30 cellular contexts compared by ENCODE assay signal in the genomic region with DNA sequence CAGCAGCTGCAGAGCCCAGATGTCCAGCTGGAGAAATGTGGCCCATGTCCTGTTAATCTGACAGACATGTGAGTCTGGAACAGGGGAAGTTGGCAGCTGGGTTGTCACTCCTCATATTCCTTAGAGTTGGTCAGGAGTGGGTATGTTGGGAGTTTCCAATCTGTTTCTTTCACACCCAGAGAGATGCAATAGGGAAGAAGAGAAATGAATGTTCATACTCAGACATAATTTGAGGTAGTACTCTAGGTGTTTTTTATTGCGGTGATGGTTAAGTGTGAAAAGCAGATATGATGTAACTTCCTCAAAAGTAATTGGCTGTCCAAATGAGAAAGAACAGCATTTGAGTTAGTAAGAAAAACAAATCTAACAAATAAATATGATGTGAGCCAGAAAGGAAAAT.
"Had no signal": no experiment of that assay in that cellular context is flagged by ENCODE, and none has a peak within 500 bp of the region (broad histone marks: within the 10 kb centered on the region; RNA-seq: fewer than 3 reads in every experiment).

No MANE protein-coding gene starts in this region.

- H3K36me3 Mint-ChIP-seq: activated CD8-positive, alpha-beta memory T cell treated with anti-CD3 and anti-CD28 coated beads, Interleukin-2, amount 10 ng/mL, durations not matched to agents 7 days and 5 days; activated naive CD4-positive, alpha-beta T cell treated with anti-CD3 and anti-CD28 coated beads, Interleukin-2, amount 50 U/mL, for 24 hours; immature natural killer cell; mesothelial cell of epicardium; naive thymus-derived CD4-positive, alpha-beta T cell; stimulated activated naive B cell treated with anti-CD40 and anti-IgM and Interleukin-4, amounts not matched to agents 10 μg/mL and 1 μg/mL and 100 μg/mL, for 72 hours had no signal

- H3K4me1 Mint-ChIP-seq: activated B cell treated with CpG ODN at 0.5 μM for 24 hours; activated CD8-positive, alpha-beta memory T cell treated with anti-CD3 and anti-CD28 coated beads, Interleukin-2, amount 10 ng/mL, durations not matched to agents 7 days and 5 days; activated naive CD4-positive, alpha-beta T cell treated with anti-CD3 and anti-CD28 coated beads, Interleukin-2, amount 50 U/mL, for 24 hours; activated naive CD8-positive, alpha-beta T cell treated with anti-CD3 and anti-CD28 coated beads, Interleukin-2, amount 50 U/mL, for 24 hours; immature natural killer cell; naive thymus-derived CD4-positive, alpha-beta T cell; stimulated activated naive B cell treated with anti-CD40 and anti-IgM and Interleukin-4, amounts not matched to agents 10 μg/mL and 1 μg/mL and 100 μg/mL, for 72 hours had no signal

- H3K4me1 ChIP-seq: pancreas, right atrium auricular region, stomach, suprapubic skin, tibial artery had no signal

- H3K9me3 Mint-ChIP-seq: activated B cell treated with CpG ODN at 0.5 μM for 24 hours; activated naive CD4-positive, alpha-beta T cell treated with anti-CD3 and anti-CD28 coated beads, Interleukin-2, amount 50 U/mL, for 24 hours; activated T-helper 2 cell treated with anti-CD3 and anti-CD28 coated beads, Interferon-gamma antibody, Interleukin-2, Interleukin-4, amounts not matched to agents 10 μg/mL and 5 μg/mL and 100 μg/mL, durations not matched to agents 14 hours and 24 hours and 36 hours had no signal

- ATAC-seq: activated CD8-positive, alpha-beta memory T cell treated with anti-CD3 and anti-CD28 coated beads, Interleukin-2, amount 10 ng/mL, durations not matched to agents 7 days and 5 days; activated CD8-positive, alpha-beta T cell treated with anti-CD3 and anti-CD28 coated beads, Interleukin-2, amount 10 ng/mL, durations not matched to agents 7 days and 5 days; activated naive CD8-positive, alpha-beta T cell treated with anti-CD3 and anti-CD28 coated beads, Interleukin-2, amount 50 U/mL, for 24 hours; left colon; naive thymus-derived CD4-positive, alpha-beta T cell; pancreas; psoas muscle; stimulated activated naive B cell treated with anti-CD40 and anti-IgM and Interleukin-4, amounts not matched to agents 10 μg/mL and 1 μg/mL and 100 μg/mL, for 72 hours had no signal

- H3K9me3 ChIP-seq: pancreas, psoas muscle, right atrium auricular region, stomach, suprapubic skin, tibial artery had no signal

- H3K27me3 ChIP-seq: pancreas, right atrium auricular region, suprapubic skin, tibial artery had no signal

- H3K27ac ChIP-seq: pancreas, psoas muscle, right atrium auricular region, stomach, suprapubic skin, tibial artery had no signal

- DNase-seq: activated B cell treated with CpG ODN at 0.5 μM for 24 hours; activated CD4-positive, alpha-beta T cell treated with anti-CD3 and anti-CD28 coated beads, Interleukin-2, amount 50 U/mL, for 1 hour; activated CD8-positive, alpha-beta memory T cell treated with anti-CD3 and anti-CD28 coated beads, Interleukin-2, amount 10 ng/mL, durations not matched to agents 7 days and 5 days; activated CD8-positive, alpha-beta T cell treated with anti-CD3 and anti-CD28 coated beads, Interleukin-2, amount 10 ng/mL, durations not matched to agents 7 days and 5 days; activated naive CD8-positive, alpha-beta T cell treated with anti-CD3 and anti-CD28 coated beads, Interleukin-2, amount 50 U/mL, for 24 hours; activated T-cell treated with anti-CD3 and anti-CD28 coated beads, Interleukin-2, amount 50 U/mL, for 48 hours; amygdala; caudate nucleus; head of caudate nucleus; hypothalamus; immature natural killer cell; kidney; left colon; mammary epithelial cell; naive thymus-derived CD4-positive, alpha-beta T cell; nucleus accumbens; pancreas; psoas muscle; stimulated activated CD4-positive, alpha-beta T cell treated with anti-CD3 and anti-CD28 coated beads, Interleukin-1b, Interleukin-23, amount 100 ng/mL, for 48 hours; stimulated activated CD4-positive, alpha-beta T cell treated with anti-CD3 and anti-CD28 coated beads, Interleukin-4, amount 100 ng/mL, for 4 hours; stimulated activated CD8-positive, alpha-beta memory T cell treated with anti-CD3 and anti-CD28 coated beads, Interleukin-4, amount 100 ng/mL, for 48 hours; stimulated activated naive B cell treated with anti-CD40 and anti-IgM and Interleukin-4, amounts not matched to agents 10 μg/mL and 1 μg/mL and 100 μg/mL, for 72 hours; stomach; tibial artery had no signal

- H3K4me3 ChIP-seq: pancreas, psoas muscle, right atrium auricular region, smooth muscle cell, stomach, suprapubic skin, tibial artery had no signal

- H3K27me3 Mint-ChIP-seq: activated B cell treated with CpG ODN at 0.5 μM for 24 hours; activated CD8-positive, alpha-beta memory T cell treated with anti-CD3 and anti-CD28 coated beads, Interleukin-2, amount 10 ng/mL, durations not matched to agents 7 days and 5 days; activated naive CD4-positive, alpha-beta T cell treated with anti-CD3 and anti-CD28 coated beads, Interleukin-2, amount 50 U/mL, for 24 hours; activated naive CD8-positive, alpha-beta T cell treated with anti-CD3 and anti-CD28 coated beads, Interleukin-2, amount 50 U/mL, for 24 hours; stimulated activated naive B cell treated with anti-CD40 and anti-IgM and Interleukin-4, amounts not matched to agents 10 μg/mL and 1 μg/mL and 100 μg/mL, for 72 hours had no signal

- H3K27ac Mint-ChIP-seq: activated B cell treated with CpG ODN at 0.5 μM for 24 hours; activated CD8-positive, alpha-beta memory T cell treated with anti-CD3 and anti-CD28 coated beads, Interleukin-2, amount 10 ng/mL, durations not matched to agents 7 days and 5 days; activated CD8-positive, alpha-beta T cell treated with anti-CD3 and anti-CD28 coated beads, Interleukin-2, amount 10 ng/mL, durations not matched to agents 7 days and 5 days; activated naive CD4-positive, alpha-beta T cell treated with anti-CD3 and anti-CD28 coated beads, Interleukin-2, amount 50 U/mL, for 24 hours; activated naive CD8-positive, alpha-beta T cell treated with anti-CD3 and anti-CD28 coated beads, Interleukin-2, amount 50 U/mL, for 24 hours; activated T-helper 2 cell treated with anti-CD3 and anti-CD28 coated beads, Interferon-gamma antibody, Interleukin-2, Interleukin-4, amounts not matched to agents 10 μg/mL and 5 μg/mL and 100 μg/mL, durations not matched to agents 14 hours and 24 hours and 36 hours; immature natural killer cell; mesothelial cell of epicardium; naive thymus-derived CD4-positive, alpha-beta T cell; stimulated activated naive B cell treated with anti-CD40 and anti-IgM and Interleukin-4, amounts not matched to agents 10 μg/mL and 1 μg/mL and 100 μg/mL, for 72 hours had no signal

- H3K36me3 ChIP-seq: pancreas, right atrium auricular region, stomach, suprapubic skin, tibial artery had no signal

- H3K4me3 Mint-ChIP-seq: activated B cell treated with CpG ODN at 0.5 μM for 24 hours; activated CD8-positive, alpha-beta memory T cell treated with anti-CD3 and anti-CD28 coated beads, Interleukin-2, amount 10 ng/mL, durations not matched to agents 7 days and 5 days; activated CD8-positive, alpha-beta T cell treated with anti-CD3 and anti-CD28 coated beads, Interleukin-2, amount 10 ng/mL, durations not matched to agents 7 days and 5 days; activated naive CD4-positive, alpha-beta T cell treated with anti-CD3 and anti-CD28 coated beads, Interleukin-2, amount 50 U/mL, for 24 hours; activated naive CD8-positive, alpha-beta T cell treated with anti-CD3 and anti-CD28 coated beads, Interleukin-2, amount 50 U/mL, for 24 hours; immature natural killer cell; mesothelial cell of epicardium; naive thymus-derived CD4-positive, alpha-beta T cell; stimulated activated naive B cell treated with anti-CD40 and anti-IgM and Interleukin-4, amounts not matched to agents 10 μg/mL and 1 μg/mL and 100 μg/mL, for 72 hours had no signal
